In genomic region chr2:138490673-138491494, GRCh38 we compare ENCODE assay signal across 1 cellular context.
A peak's percentile ranks its signal among the peaks of the same experiment; 100 is the strongest.
TF ChIP-seq lines count a peak whose summit lies in the region.

No MANE protein-coding gene starts in this region.

TF ChIP-seq in HepG2, 621 proteins besides CTCF, POLR2A, EP300 and RAD21 (continued from another document and continues in another):
- no peak for TF ChIP-seq USF2 (IDR thresholded peaks at IDR 0.05; ENCODE audit: low read depth, low read length)
- peak; percentile 35; the same call in 1 of the 2 replicates for TF ChIP-seq USF2 (CRISPR knock-in tag; IDR thresholded peaks at IDR 0.05; ENCODE audit: borderline replicate concordance)
- TF ChIP-seq NFKB2 (CRISPR knock-in tag; IDR thresholded peaks at IDR 0.05; ENCODE audit: borderline replicate concordance) = no peak
- TF ChIP-seq THAP11 (CRISPR knock-in tag; IDR thresholded peaks at IDR 0.05) = 0 out of 2 replicates have a peak, but pooled peaks have one; percentile 55
- TF ChIP-seq, protein P1, sequence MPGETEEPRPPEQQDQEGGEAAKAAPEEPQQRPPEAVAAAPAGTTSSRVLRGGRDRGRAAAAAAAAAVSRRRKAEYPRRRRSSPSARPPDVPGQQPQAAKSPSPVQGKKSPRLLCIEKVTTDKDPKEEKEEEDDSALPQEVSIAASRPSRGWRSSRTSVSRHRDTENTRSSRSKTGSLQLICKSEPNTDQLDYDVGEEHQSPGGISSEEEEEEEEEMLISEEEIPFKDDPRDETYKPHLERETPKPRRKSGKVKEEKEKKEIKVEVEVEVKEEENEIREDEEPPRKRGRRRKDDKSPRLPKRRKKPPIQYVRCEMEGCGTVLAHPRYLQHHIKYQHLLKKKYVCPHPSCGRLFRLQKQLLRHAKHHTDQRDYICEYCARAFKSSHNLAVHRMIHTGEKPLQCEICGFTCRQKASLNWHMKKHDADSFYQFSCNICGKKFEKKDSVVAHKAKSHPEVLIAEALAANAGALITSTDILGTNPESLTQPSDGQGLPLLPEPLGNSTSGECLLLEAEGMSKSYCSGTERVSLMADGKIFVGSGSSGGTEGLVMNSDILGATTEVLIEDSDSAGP (CRISPR knock-in tag; IDR thresholded peaks at IDR 0.05; ENCODE audit: borderline replicate concordance) = no peak
- peak; percentile 96 for TF ChIP-seq FOXP4 (CRISPR knock-in tag; IDR thresholded peaks at IDR 0.05)
- TF ChIP-seq GFI1 (CRISPR knock-in tag; IDR thresholded peaks at IDR 0.05; ENCODE audit: borderline replicate concordance) = peak; percentile 100
- peak; percentile 29; the same call in 1 of the 2 replicates for TF ChIP-seq ATF2 (CRISPR knock-in tag; IDR thresholded peaks at IDR 0.05)
- TF ChIP-seq RFXAP (CRISPR knock-in tag; IDR thresholded peaks at IDR 0.05; ENCODE audit: borderline replicate concordance) = no peak
- TF ChIP-seq ZFP90 (CRISPR knock-in tag; IDR thresholded peaks at IDR 0.05; ENCODE audit: borderline replicate concordance) = no peak
- TF ChIP-seq MYC (CRISPR knock-in tag; IDR thresholded peaks at IDR 0.05; ENCODE audit: borderline replicate concordance) = no peak
- no peak for TF ChIP-seq ZNF292 (CRISPR knock-in tag; IDR thresholded peaks at IDR 0.05; ENCODE audit: borderline replicate concordance, low read depth)
- peak; percentile 96 for TF ChIP-seq FOXK1 (CRISPR knock-in tag; IDR thresholded peaks at IDR 0.05; ENCODE audit: borderline replicate concordance, low read depth)
- peak; percentile 42; the same call in 1 of the 2 replicates for TF ChIP-seq ZBTB8A (CRISPR knock-in tag; IDR thresholded peaks at IDR 0.05; ENCODE audit: borderline replicate concordance, low read depth)
- no peak for TF ChIP-seq TOPORS (CRISPR knock-in tag; IDR thresholded peaks at IDR 0.05)
- TF ChIP-seq TEAD3 (CRISPR knock-in tag; optimal IDR thresholded peaks at IDR 0.05; ENCODE audit: borderline replicate concordance) = peak; percentile 69
- TF ChIP-seq ZNF160 (CRISPR knock-in tag; IDR thresholded peaks at IDR 0.05) = no peak
- TF ChIP-seq BATF2 (CRISPR knock-in tag; IDR thresholded peaks at IDR 0.05) = no peak
- peak; percentile 92 for TF ChIP-seq SOX5 (CRISPR knock-in tag; IDR thresholded peaks at IDR 0.05; ENCODE audit: borderline replicate concordance)
- TF ChIP-seq ZBTB33 (CRISPR knock-in tag; IDR thresholded peaks at IDR 0.05) = no peak
- TF ChIP-seq ZNF891 (CRISPR knock-in tag; IDR thresholded peaks at IDR 0.05) = no peak
- TF ChIP-seq EEA1 (CRISPR knock-in tag; IDR thresholded peaks at IDR 0.05; ENCODE audit: borderline replicate concordance) = no peak
- no peak for TF ChIP-seq ZNF382 (CRISPR knock-in tag; IDR thresholded peaks at IDR 0.05; ENCODE audit: borderline replicate concordance)
- no peak for TF ChIP-seq ZSCAN12 (CRISPR knock-in tag; IDR thresholded peaks at IDR 0.05)
- no peak for TF ChIP-seq HOXA3 (CRISPR knock-in tag; IDR thresholded peaks at IDR 0.05)
- peak; percentile 62; the same call in 1 of the 2 replicates for TF ChIP-seq ZNF264 (CRISPR knock-in tag; IDR thresholded peaks at IDR 0.05)
- no peak for TF ChIP-seq HNRNPL (IDR thresholded peaks at IDR 0.05; ENCODE audit: low read depth, low read length)
- TF ChIP-seq HMGXB3 (CRISPR knock-in tag; IDR thresholded peaks at IDR 0.05; ENCODE audit: borderline replicate concordance) = peak; percentile 75; the same call in 1 of the 2 replicates
- TF ChIP-seq ZFX (CRISPR knock-in tag; IDR thresholded peaks at IDR 0.05; ENCODE audit: low read depth) = no peak
- no peak for TF ChIP-seq NRL (CRISPR knock-in tag; IDR thresholded peaks at IDR 0.05; ENCODE audit: borderline replicate concordance)
- TF ChIP-seq RNF219 (CRISPR knock-in tag; IDR thresholded peaks at IDR 0.05) = peak; percentile 41; the same call in 1 of the 2 replicates
- no peak for TF ChIP-seq SRSF4 (IDR thresholded peaks at IDR 0.05; ENCODE audit: low read depth, low read length, poor library complexity, severe bottlenecking)
- no peak for TF ChIP-seq ZNF567 (CRISPR knock-in tag; IDR thresholded peaks at IDR 0.05; ENCODE audit: borderline replicate concordance)
- peak; percentile 99 for TF ChIP-seq TCF7 (IDR thresholded peaks at IDR 0.05; ENCODE audit: low read depth)
- no peak for TF ChIP-seq ZNF350 (CRISPR knock-in tag; IDR thresholded peaks at IDR 0.05; ENCODE audit: borderline replicate concordance, low read depth)
- TF ChIP-seq ZNF124 (CRISPR knock-in tag; IDR thresholded peaks at IDR 0.05) = no peak
- no peak for TF ChIP-seq U2AF1 (optimal IDR thresholded peaks at IDR 0.05; ENCODE audit: low read depth, low read length)
- TF ChIP-seq, protein P2, sequence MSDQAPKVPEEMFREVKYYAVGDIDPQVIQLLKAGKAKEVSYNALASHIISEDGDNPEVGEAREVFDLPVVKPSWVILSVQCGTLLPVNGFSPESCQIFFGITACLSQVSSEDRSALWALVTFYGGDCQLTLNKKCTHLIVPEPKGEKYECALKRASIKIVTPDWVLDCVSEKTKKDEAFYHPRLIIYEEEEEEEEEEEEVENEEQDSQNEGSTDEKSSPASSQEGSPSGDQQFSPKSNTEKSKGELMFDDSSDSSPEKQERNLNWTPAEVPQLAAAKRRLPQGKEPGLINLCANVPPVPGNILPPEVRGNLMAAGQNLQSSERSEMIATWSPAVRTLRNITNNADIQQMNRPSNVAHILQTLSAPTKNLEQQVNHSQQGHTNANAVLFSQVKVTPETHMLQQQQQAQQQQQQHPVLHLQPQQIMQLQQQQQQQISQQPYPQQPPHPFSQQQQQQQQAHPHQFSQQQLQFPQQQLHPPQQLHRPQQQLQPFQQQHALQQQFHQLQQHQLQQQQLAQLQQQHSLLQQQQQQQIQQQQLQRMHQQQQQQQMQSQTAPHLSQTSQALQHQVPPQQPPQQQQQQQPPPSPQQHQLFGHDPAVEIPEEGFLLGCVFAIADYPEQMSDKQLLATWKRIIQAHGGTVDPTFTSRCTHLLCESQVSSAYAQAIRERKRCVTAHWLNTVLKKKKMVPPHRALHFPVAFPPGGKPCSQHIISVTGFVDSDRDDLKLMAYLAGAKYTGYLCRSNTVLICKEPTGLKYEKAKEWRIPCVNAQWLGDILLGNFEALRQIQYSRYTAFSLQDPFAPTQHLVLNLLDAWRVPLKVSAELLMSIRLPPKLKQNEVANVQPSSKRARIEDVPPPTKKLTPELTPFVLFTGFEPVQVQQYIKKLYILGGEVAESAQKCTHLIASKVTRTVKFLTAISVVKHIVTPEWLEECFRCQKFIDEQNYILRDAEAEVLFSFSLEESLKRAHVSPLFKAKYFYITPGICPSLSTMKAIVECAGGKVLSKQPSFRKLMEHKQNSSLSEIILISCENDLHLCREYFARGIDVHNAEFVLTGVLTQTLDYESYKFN (CRISPR knock-in tag; conservative IDR thresholded peaks at IDR 0.05) = peak; percentile 96
- TF ChIP-seq HMGA1 (CRISPR knock-in tag; conservative IDR thresholded peaks at IDR 0.05) = no peak
- TF ChIP-seq ZNF83 (CRISPR knock-in tag; IDR thresholded peaks at IDR 0.05; ENCODE audit: borderline replicate concordance) = no peak
- TF ChIP-seq ZNF766 (CRISPR knock-in tag; IDR thresholded peaks at IDR 0.05; ENCODE audit: borderline replicate concordance) = no peak
- no peak for TF ChIP-seq SP2 (CRISPR knock-in tag; IDR thresholded peaks at IDR 0.05)
